Comparison of ENCODE assay signal across 8 cellular contexts in genomic region chr22:38034278-38034882, GRCh38. TPM values are rescaled to one million over a fixed set of nuclear protein-coding genes. Genes with fewer than 3 reads are reported as not detected.
DNase-seq lines count a peak whose midpoint lies in the region; ATAC-seq and TF ChIP-seq lines count a peak whose summit lies in the region.

No MANE protein-coding gene starts in this region.

- H3K9me3 Mint-ChIP-seq in WTC11: no peaks in the 10 kb centered on the region

- CTCF ChIA-PET in WTC11 (lab: Charles Lee): interaction anchor here (0.6 to 2.4 kb wide), 19 partner anchors 9 to 171 kb away, joined by 3 to 58 read pairs (median 4); partner anchors contain the start of gene SOX10

- no peak overlapping the region for H3K4me3 ChIP-seq in cardiac muscle cell

- H3K36me3 Mint-ChIP-seq in WTC11: no peaks in the 10 kb centered on the region

- peak; percentile 6 for DNase-seq in DMS153 (lab: John Stamatoyannopoulos, UW)
- DNase-seq in DMS153 treated with DMSO at 0.1 percent for 48 hours (lab: John Stamatoyannopoulos, UW; ENCODE audit: unreplicated experiment): no peak
- peak; percentile 71 for DNase-seq in WTC11 (ENCODE audit: low spot score)
- peak; percentile 43 to 95 for DNase-seq in cardiac muscle cell (ENCODE audit: low read depth in 1 of 2, low spot score in 1 of 2)
- DNase-seq in pons (ENCODE audit: low spot score): peak; percentile 92
- no peak for DNase-seq in DMS79 treated with DMSO at 0.1 percent for 48 hours (lab: John Stamatoyannopoulos, UW)
- DNase-seq in NCI-H146 treated with DMSO at 0.1 percent for 48 hours (lab: John Stamatoyannopoulos, UW; ENCODE audit: unreplicated experiment): no peak

- TF ChIP-seq CTCF in WTC11 (IDR thresholded peaks at IDR 0.05): no peak
- TF ChIP-seq CTCF in cardiac muscle cell (IDR thresholded peaks at IDR 0.05; ENCODE audit: low read depth, low read length): no peak

- H3K36me3 ChIP-seq in cardiac muscle cell: no peaks in the 10 kb centered on the region

- H3K27ac Mint-ChIP-seq in WTC11: peak overlapping the region; percentile 34

- ATAC-seq in WTC11 (peak; percentile 79), GM19397 (IDR thresholded peaks at IDR 0.05; ENCODE audit: unreplicated experiment) (no peak)

- no peak overlapping the region for H3K4me3 Mint-ChIP-seq in WTC11

- no peaks in the 10 kb centered on the region for H3K27me3 ChIP-seq in cardiac muscle cell

- H3K4me1 ChIP-seq in cardiac muscle cell (ENCODE audit: low read depth): peaks cover 19% of the 10 kb centered on the region

- H3K4me1 Mint-ChIP-seq in WTC11: peaks cover 31% of the 10 kb centered on the region

- no peak overlapping the region for H3K27ac ChIP-seq in cardiac muscle cell

- POLR2A ChIA-PET in WTC11 (lab: Charles Lee): interaction anchor here (0.6 to 1.8 kb wide), 8 partner anchors 11 to 273 kb away, joined by 3 to 6 read pairs (median 3); partner anchors contain the start of gene MICALL1

- H3K9me3 ChIP-seq in cardiac muscle cell (ENCODE audit: low read depth): no peaks in the 10 kb centered on the region

- no peaks in the 10 kb centered on the region; the same call in 1 of the 2 replicates for H3K27me3 Mint-ChIP-seq in WTC11 (ENCODE audit: low read depth)

TF ChIP-seq in WTC11, 78 proteins besides CTCF, POLR2A, EP300 and RAD21 (continues in another document):
- TF ChIP-seq USF1 (CRISPR knock-in tag; IDR thresholded peaks at IDR 0.05) (peak; percentile 85), ZNF671 (CRISPR knock-in tag; IDR thresholded peaks at IDR 0.05) (no peak), STAT6 (CRISPR knock-in tag; conservative IDR thresholded peaks at IDR 0.05; ENCODE audit: low read depth) (no peak), CREM (CRISPR knock-in tag; IDR thresholded peaks at IDR 0.05) (no peak), MAX (CRISPR knock-in tag; IDR thresholded peaks at IDR 0.05) (peak; percentile 96), CREB1 (CRISPR knock-in tag; IDR thresholded peaks at IDR 0.05) (no peak), CBFB (CRISPR knock-in tag; IDR thresholded peaks at IDR 0.05; ENCODE audit: low read depth) (no peak), OVOL2 (CRISPR knock-in tag; IDR thresholded peaks at IDR 0.05; ENCODE audit: borderline replicate concordance) (no peak), KAT7 (CRISPR knock-in tag; IDR thresholded peaks at IDR 0.05; ENCODE audit: borderline replicate concordance) (no peak), ZNF281 (CRISPR knock-in tag; IDR thresholded peaks at IDR 0.05) (peak; percentile 72), ERG (CRISPR knock-in tag; IDR thresholded peaks at IDR 0.05) (no peak), IRF1 (CRISPR knock-in tag; IDR thresholded peaks at IDR 0.05) (no peak), NFE2L1 (CRISPR knock-in tag; IDR thresholded peaks at IDR 0.05) (no peak), NFYB (CRISPR knock-in tag; conservative IDR thresholded peaks at IDR 0.05; ENCODE audit: low read depth) (no peak), ZMAT4 (CRISPR knock-in tag; IDR thresholded peaks at IDR 0.05) (no peak), ZNF121 (CRISPR knock-in tag; IDR thresholded peaks at IDR 0.05) (0 out of 2 replicates have a peak, but pooled peaks have one; percentile 12), HMGXB4 (CRISPR knock-in tag; IDR thresholded peaks at IDR 0.05) (no peak), ZNF423 (CRISPR knock-in tag; IDR thresholded peaks at IDR 0.05) (0 out of 2 replicates have a peak, but pooled peaks have one; percentile 45)

RNA-seq across cellular contexts. Expression of gene PICK1, which starts 22.8 kb away (rescaled TPM):
- total RNA-seq in WTC11 (2021): 28.1 to 33.4 TPM (median 28.2 TPM) in 3 replicates
- 57.8 and 62.4 TPM in 2 replicates for total RNA-seq in cardiac muscle cell
- polyA plus RNA-seq in cardiac muscle cell: 51.7 and 60.4 TPM in 2 replicates

RNA-seq across cellular contexts. Expression of gene SLC16A8, which starts 49.6 kb away (rescaled TPM):
- 0.53 to 0.98 TPM (median 0.57 TPM) in 3 replicates for total RNA-seq in WTC11 (2021)
- 0.60 and 1.0 TPM in 2 replicates for total RNA-seq in cardiac muscle cell
- 1.7 and 3.7 TPM in 2 replicates for polyA plus RNA-seq in cardiac muscle cell

RNA-seq across cellular contexts. Expression of gene SOX10, which starts 50.0 kb away (rescaled TPM):
- total RNA-seq in WTC11 (2021): 2.7 to 3.6 TPM (median 3.0 TPM) in 3 replicates
- total RNA-seq in cardiac muscle cell: 0.03 TPM in 1 of 2 replicates, not detected in the other
- not detected in 2 replicates for polyA plus RNA-seq in cardiac muscle cell

Comparison
In these comparisons a context has a peak if more than half of its experiments do, and no peak if none do; other contexts are left out.
1. DNase-seq: peak in DMS153 (single experiment), WTC11 (single experiment), cardiac muscle cell (2 of 2) and pons (single experiment); none in DMS153 treated with DMSO at 0.1 percent for 48 hours (single experiment), DMS79 treated with DMSO at 0.1 percent for 48 hours (single experiment) and NCI-H146 treated with DMSO at 0.1 percent for 48 hours (single experiment).